In genomic region chr11:28566643-28567042, GRCh38 we compare ENCODE assay signal across 8 cellular contexts.
DNase-seq lines count a peak whose midpoint lies in the region; ATAC-seq, FAIRE-seq and TF ChIP-seq lines count a peak whose summit lies in the region.

No MANE protein-coding gene starts in this region.

- in situ Hi-C loops in HepG2 (cut with HindIII; ENCODE audit: extremely low pct_ligation_motif_present, low pct_unique_long_range_greater_than_20kb) = no loop called here
- in situ Hi-C loops in transverse colon (cut with MboI; ENCODE audit: low pct_ligation_motif_present in 1 of 4, low pct_unique_long_range_greater_than_20kb in 1 of 4, low sequenced_read_pairs in 3 of 4) = no loop called here

- H3K27me3 ChIP-seq in ACC112 (ENCODE audit: insufficient read depth, low read length) = no peaks in the 10 kb centered on the region
- H3K27me3 ChIP-seq in HepG2 (ENCODE audit: control insufficient read depth in 1 of 2, insufficient read depth in 2 of 2, low read length in 2 of 2) = no peaks in the 10 kb centered on the region
- no peaks in the 10 kb centered on the region for H3K27me3 ChIP-seq in transverse colon

- peak; percentile 92 for DNase-seq in LHCN-M2 (ENCODE audit: low read depth)
- DNase-seq in ecto neural progenitor cell (ENCODE audit: low spot score) = peak; percentile 74
- no peak for DNase-seq in HepG2 (ENCODE audit: low spot score)
- peak; percentile 13 for DNase-seq in transverse colon
- DNase-seq in activated effector memory CD4-positive, alpha-beta T cell treated with Interleukin-2 at 50 U/mL for 16 hours = no peak
- DNase-seq in RPMI8226 = no peak
- DNase-seq in NCI-H187 treated with DMSO at 0.1 percent for 48 hours (lab: John Stamatoyannopoulos, UW) = no peak

- TF ChIP-seq RAD21 in HepG2 (CRISPR knock-in tag; IDR thresholded peaks at IDR 0.05) = no peak

- H3K4me1 ChIP-seq in ACC112 (ENCODE audit: control insufficient read depth, insufficient read depth, low read length, unreplicated experiment) = peaks cover 20% of the 10 kb centered on the region
- H3K4me1 ChIP-seq in HepG2 (ENCODE audit: insufficient read depth, low read length) = no peaks in the 10 kb centered on the region
- no peaks in the 10 kb centered on the region for H3K4me1 ChIP-seq in transverse colon

- H3K79me2 ChIP-seq in ACC112 (ENCODE audit: control insufficient read depth, insufficient read depth, low read length, unreplicated experiment) (no peaks in the 10 kb centered on the region), HepG2 (ENCODE audit: insufficient read depth, low read length) (no peaks in the 10 kb centered on the region)

- POLR2A ChIA-PET in HepG2 (lab: Yijun Ruan, JAX) = no interaction called here

- H3K9ac ChIP-seq in HepG2 (ENCODE audit: insufficient read depth, low read depth, low read length) = no peak overlapping the region

- TF ChIP-seq CTCF in HepG2 (CRISPR knock-in tag; IDR thresholded peaks at IDR 0.05) (no peak), transverse colon (IDR thresholded peaks at IDR 0.05) (no peak)

- no TSS peak for BruUV-seq in HepG2 (replicated peaks; lab: Mats Ljungman, UMichigan)

- no peak for FAIRE-seq in HepG2 (lab: Jason Lieb, UNC)

- H2AFZ ChIP-seq in ACC112 (ENCODE audit: low read length, unreplicated experiment) (peak overlapping the region; percentile 63), HepG2 (ENCODE audit: low read length) (no peak overlapping the region)

- TF ChIP-seq EP300 in HepG2 (IDR thresholded peaks at IDR 0.05; ENCODE audit: low read depth in 2 of 2, low read length in 2 of 2) = no peak
- TF ChIP-seq EP300 in HepG2 (CRISPR knock-in tag; IDR thresholded peaks at IDR 0.05; ENCODE audit: borderline replicate concordance) = no peak
- no peak for TF ChIP-seq EP300 in transverse colon (IDR thresholded peaks at IDR 0.05; ENCODE audit: low read depth)

- H3K4me2 ChIP-seq in HepG2 (ENCODE audit: low read depth, low read length) = no peak overlapping the region

- ATAC-seq in HepG2 = no peak

- H3K4me3 ChIP-seq in ACC112 (ENCODE audit: low read depth, low read length) (peak overlapping the region; percentile 60), HepG2 (replicated peaks in 1 of 3; ENCODE audit: insufficient read depth in 1 of 3, low read depth in 2 of 3, low read length in 3 of 3) (no peak overlapping the region), transverse colon (no peak overlapping the region)

- CTCF ChIA-PET in HepG2 (lab: Yijun Ruan, JAX; ENCODE audit: low intra/inter-chr PET ratio, low total read pairs) = no interaction called here

- H3K27ac ChIP-seq in ACC112 (ENCODE audit: low read depth, low read length) (peak overlapping the region; percentile 93), HepG2 (ENCODE audit: extremely low read length, insufficient read depth, low read length) (no peak overlapping the region), transverse colon (peak overlapping the region in 1 of 4 donors; percentile 3)

- H3K36me3 ChIP-seq in ACC112 (ENCODE audit: insufficient read depth, low read length) (no peaks in the 10 kb centered on the region), HepG2 (replicated peaks in 1 of 2; ENCODE audit: control insufficient read depth in 1 of 2, insufficient read depth in 2 of 2, low read length in 2 of 2) (no peaks in the 10 kb centered on the region), transverse colon (no peaks in the 10 kb centered on the region)

- H4K20me1 ChIP-seq in HepG2 (ENCODE audit: insufficient read depth, low read length) = no peaks in the 10 kb centered on the region

- TF ChIP-seq POLR2A in HepG2 (IDR thresholded peaks at IDR 0.05; ENCODE audit: insufficient read depth in 1 of 2, low read depth in 2 of 2, low read length in 2 of 2) (no peak), transverse colon (IDR thresholded peaks at IDR 0.05) (no peak)

- intact Hi-C loops in HepG2 (cut with micrococcal nuclease; ENCODE audit: unreplicated experiment) (no loop called here), transverse colon (cut with DNase I; ENCODE audit: low total_unique reads) (no loop called here)

- no peaks in the 10 kb centered on the region for H3K9me3 ChIP-seq in HepG2 (ENCODE audit: low read length)
- H3K9me3 ChIP-seq in transverse colon = no peaks in the 10 kb centered on the region

- 48% methylated on average over 5 of the region's 13 CpGs for WGBS in HepG2 (ENCODE audit: low lambda C conversion rate)
- WGBS in transverse colon (ENCODE audit: low coverage in 1 of 2), 2 donors = 17 to 33% methylated on average over 3 to 13 of the region's 13 CpGs

TF ChIP-seq in HepG2, 621 proteins besides CTCF, POLR2A, EP300 and RAD21:
- TF ChIP-seq ARNT2 (CRISPR knock-in tag; IDR thresholded peaks at IDR 0.05; ENCODE audit: low read depth) (no peak), MNT (IDR thresholded peaks at IDR 0.05) (no peak), CREB1 (IDR thresholded peaks at IDR 0.05) (0 out of 2 replicates have a peak, but pooled peaks have one; percentile 28), CREB1 (CRISPR knock-in tag; IDR thresholded peaks at IDR 0.05) (no peak), MEIS2 (CRISPR knock-in tag; IDR thresholded peaks at IDR 0.05) (no peak)

Comparison
In these comparisons a context has a peak if more than half of its experiments do, and no peak if none do; other contexts are left out.
1. DNase-seq: peak in LHCN-M2 (single experiment), ecto neural progenitor cell (single experiment) and transverse colon (single experiment); none in HepG2 (single experiment), activated effector memory CD4-positive, alpha-beta T cell treated with Interleukin-2 at 50 U/mL for 16 hours (single experiment), RPMI8226 (single experiment) and NCI-H187 treated with DMSO at 0.1 percent for 48 hours (single experiment).